ENCODE assay signal across 1 cellular context in the genomic region with DNA sequence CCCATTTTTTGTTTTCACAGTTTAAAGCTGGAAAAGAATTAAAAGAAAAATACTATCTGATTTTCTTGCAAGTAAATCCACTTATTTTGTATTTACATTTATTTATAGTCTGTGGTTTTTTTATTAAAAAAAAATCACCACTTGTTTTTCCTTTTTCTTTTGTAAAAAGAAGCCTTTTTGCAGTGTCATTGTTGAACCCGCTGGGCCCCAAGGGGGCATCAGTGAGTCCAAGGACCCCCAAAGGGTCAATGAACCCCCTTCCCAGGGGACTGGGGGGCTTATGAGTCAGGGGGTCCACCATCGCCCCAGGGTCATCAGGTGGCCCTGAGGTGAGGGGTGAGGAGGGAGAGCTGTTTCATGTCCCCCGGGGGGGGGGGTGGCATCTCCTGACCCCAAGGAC.
TF ChIP-seq lines count a peak whose summit lies in the region.

No MANE protein-coding gene starts in this region.

TF ChIP-seq in IMR-90, 13 proteins besides CTCF, POLR2A, EP300 and RAD21:
- TF ChIP-seq RFX5 (IDR thresholded peaks at IDR 0.05; ENCODE audit: low read depth, low read length) (no peak), CEBPB (IDR thresholded peaks at IDR 0.05; ENCODE audit: low read depth, low read length) (no peak), SMC3 (IDR thresholded peaks at IDR 0.05; ENCODE audit: low read depth, low read length) (no peak), MXI1 (IDR thresholded peaks at IDR 0.05; ENCODE audit: borderline replicate concordance, low read depth, low read length) (no peak), CHD1 (IDR thresholded peaks at IDR 0.05; ENCODE audit: low read depth, low read length) (no peak), USF2 (IDR thresholded peaks at IDR 0.05; ENCODE audit: low read depth, low read length) (no peak), RCOR1 (IDR thresholded peaks at IDR 0.05; ENCODE audit: insufficient replicate concordance, low read length) (no peak), MAFK (IDR thresholded peaks at IDR 0.05; ENCODE audit: low read depth, low read length) (no peak)
